10 cellular contexts compared by ENCODE assay signal in genomic region chr1:230327892-230328284, GRCh38.
DNase-seq lines count a peak whose midpoint lies in the region; ATAC-seq and TF ChIP-seq lines count a peak whose summit lies in the region.
"Had no signal": no experiment of that assay in that cellular context is flagged by ENCODE, and none has a peak within 500 bp of the region (broad histone marks: within the 10 kb centered on the region; RNA-seq: fewer than 3 reads in every experiment).

No MANE protein-coding gene starts in this region.

- peak overlapping the region; percentile 12 for H2AFZ ChIP-seq in HCT116 (ENCODE audit: low read depth, low read length, poor library complexity, severe bottlenecking)

- CTCF ChIA-PET in GM10248 (lab: Yijun Ruan, JAX), result interaction anchor here (1.3 to 1.6 kb wide), 2 partner anchors 10 to 15 kb away, joined by 3 read pairs; no protein-coding TSS in a partner anchor
- CTCF ChIA-PET in HCT116 (lab: Charles Lee), result no interaction called here

- TF ChIP-seq CTCF in GM10248 (IDR thresholded peaks at IDR 0.05; ENCODE audit: control extremely low read depth, extremely low read depth, low read depth, missing control alignments), result no peak
- TF ChIP-seq CTCF in HCT116 (IDR thresholded peaks at IDR 0.05 in 2 of 3, conservative IDR thresholded peaks at IDR 0.05 in 1 of 3; ENCODE audit: borderline replicate concordance in 1 of 3, insufficient read depth in 1 of 3, low read depth in 2 of 3, low read length in 2 of 3), result no peak
- TF ChIP-seq CTCF in lower lobe of right lung (IDR thresholded peaks at IDR 0.05), result no peak

- no peak for TF ChIP-seq RAD21 in HCT116 (IDR thresholded peaks at IDR 0.05; ENCODE audit: low read depth)

- H3K9me2 ChIP-seq in HCT116 (ENCODE audit: insufficient read depth), result no peaks in the 10 kb centered on the region

- BruUV-seq in HCT116 (replicated peaks; lab: Mats Ljungman, UMichigan), result no TSS peak

- no peaks in the 10 kb centered on the region for H3K36me3 ChIP-seq in HCT116 (ENCODE audit: control insufficient read depth in 1 of 2, insufficient read depth in 2 of 2, low read length in 2 of 2)
- no peaks in the 10 kb centered on the region for H3K36me3 ChIP-seq in lower lobe of right lung

- no peak for TF ChIP-seq POLR2A in HCT116 (IDR thresholded peaks at IDR 0.05; ENCODE audit: borderline replicate concordance, extremely low read depth, insufficient read depth, insufficient read length)

- no peaks in the 10 kb centered on the region for H3K27me3 ChIP-seq in HCT116 (ENCODE audit: insufficient read depth, low read length)
- no peaks in the 10 kb centered on the region for H3K27me3 ChIP-seq in lower lobe of right lung (ENCODE audit: low read depth)

- ATAC-seq in HCT116 (peak; percentile 66), lower lobe of right lung (no peak)

- H4K20me1 ChIP-seq in HCT116 (ENCODE audit: insufficient read depth), result no peaks in the 10 kb centered on the region

- H3K79me2 ChIP-seq in HCT116 (ENCODE audit: insufficient read depth, low read length), result no peaks in the 10 kb centered on the region

- H3K4me1 ChIP-seq in HCT116 (ENCODE audit: control insufficient read depth in 1 of 2, insufficient read depth in 2 of 2, low read length in 2 of 2) (peaks cover 5 to 10% of the 10 kb centered on the region in 2 experiments; a peak in 3 of 4 replicates), lower lobe of right lung (no peaks in the 10 kb centered on the region)

- H3K27ac ChIP-seq in HCT116 (ENCODE audit: low read depth, low read length) (no peak overlapping the region; the same call in 1 of the 2 replicates), lower lobe of right lung (no peak overlapping the region)

- POLR2A ChIA-PET in GM10248 (lab: Yijun Ruan, JAX) (no interaction called here), HCT116 (lab: Charles Lee) (no interaction called here)

- DNase-seq in GM10248 (ENCODE audit: extremely low spot score) (peak; percentile 65), HCT116 (ENCODE audit: low read depth, low spot score) (no peak), posterior vena cava (ENCODE audit: low spot score) (peak; percentile 41), HCEC 1CT (no peak), cerebellum (ENCODE audit: low spot score) (no peak), lower lobe of right lung (no peak), NCI-H524 treated with DMSO at 0.1 percent for 48 hours (lab: John Stamatoyannopoulos, UW) (no peak)
- peak; percentile 54 to 63 for DNase-seq in activated CD4-positive, alpha-beta T cell treated with anti-CD3 and anti-CD28 coated beads, Interleukin-2, amount 50 U/mL, for 48 hours
- DNase-seq: cortex of kidney, NCI-H82 had no signal

- RAD21 ChIA-PET in HCT116 (lab: Charles Lee; ENCODE audit: low non-redundant PET in 1 of 2, low total read pairs in 2 of 2, uncharacterized antibody in 2 of 2, unreplicated experiment in 2 of 2), result no interaction called here

- peak overlapping the region; percentile 49 for H3K4me2 ChIP-seq in HCT116 (ENCODE audit: low read length)

- H3K9ac ChIP-seq in HCT116 (ENCODE audit: low read length), result no peak overlapping the region

- H3K4me3 ChIP-seq in HCT116 (replicated peaks in 1 of 2; ENCODE audit: low read depth in 1 of 2, low read length in 2 of 2) (no peak overlapping the region), lower lobe of right lung (no peak overlapping the region)

- H3K9me3 ChIP-seq in HCT116 (ENCODE audit: control insufficient read depth in 1 of 2, insufficient read depth in 1 of 2, low read depth in 1 of 2, low read length in 2 of 2), result no peaks in the 10 kb centered on the region
- H3K9me3 ChIP-seq in lower lobe of right lung, result no peaks in the 10 kb centered on the region

- intact Hi-C loops in HCT116 (cut with micrococcal nuclease), result no loop called here
- intact Hi-C loops in posterior vena cava (cut with DNase I), result no loop called here
- intact Hi-C loops in lower lobe of right lung (cut with DNase I), result no loop called here

TF ChIP-seq in HCT116, 20 proteins besides CTCF, POLR2A, EP300 and RAD21:
- TF ChIP-seq POLR2AphosphoS5 (IDR thresholded peaks at IDR 0.05; ENCODE audit: low read depth, low read length), result no peak
- peak; percentile 61 for TF ChIP-seq FOSL1 (IDR thresholded peaks at IDR 0.05; ENCODE audit: low read depth)
- no peak for TF ChIP-seq CBX3 (IDR thresholded peaks at IDR 0.05; ENCODE audit: low read depth)
- TF ChIP-seq TCF7L2 (IDR thresholded peaks at IDR 0.05; ENCODE audit: borderline replicate concordance, extremely low read depth, insufficient read depth, insufficient read length), result no peak
- peak; percentile 64 for TF ChIP-seq JUND (IDR thresholded peaks at IDR 0.05)

Comparison
In these comparisons a context has a peak if more than half of its experiments do, and no peak if none do; other contexts are left out.
1. DNase-seq: peak in GM10248 (single experiment), activated CD4-positive, alpha-beta T cell treated with anti-CD3 and anti-CD28 coated beads, Interleukin-2, amount 50 U/mL, for 48 hours (2 of 2) and posterior vena cava (single experiment); none in HCT116 (single experiment), HCEC 1CT (single experiment), cerebellum (single experiment), lower lobe of right lung (single experiment) and NCI-H524 treated with DMSO at 0.1 percent for 48 hours (single experiment).